Comparison of ENCODE assay signal across 15 cellular contexts in the genomic region with DNA sequence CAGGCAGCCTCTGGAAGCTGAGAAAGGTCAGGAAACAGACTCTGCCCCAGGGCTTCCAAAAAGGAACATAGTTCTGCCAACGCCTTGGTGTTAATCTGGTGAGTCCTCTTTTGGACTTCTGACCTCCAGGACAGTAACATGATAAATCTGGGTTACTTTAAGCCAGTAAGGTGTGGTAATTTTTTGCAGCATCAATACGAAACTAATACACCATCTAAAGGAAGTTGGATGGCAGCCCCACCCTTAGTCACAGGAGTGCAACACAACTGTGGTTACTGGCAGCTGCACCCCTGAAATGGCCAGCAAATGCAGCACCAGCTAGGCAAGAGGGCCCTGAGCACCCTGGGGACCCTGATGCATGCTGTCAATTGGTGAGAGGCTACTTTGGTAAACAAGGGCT. TPM values are rescaled to one million over a fixed set of nuclear protein-coding genes. Genes with fewer than 3 reads are reported as not detected.
DNase-seq lines count a peak whose midpoint lies in the region; ATAC-seq and TF ChIP-seq lines count a peak whose summit lies in the region.
"Had no signal": no experiment of that assay in that cellular context is flagged by ENCODE, and none has a peak within 500 bp of the region (broad histone marks: within the 10 kb centered on the region; RNA-seq: fewer than 3 reads in every experiment).

No MANE protein-coding gene starts in this region.

- H3K4me2 ChIP-seq in mammary epithelial cell (ENCODE audit: insufficient read depth, low read depth, low read length) = peak overlapping the region; percentile 32

- H3K4me1 ChIP-seq in mammary epithelial cell (ENCODE audit: insufficient read depth, low read length) = peaks cover 41% of the 10 kb centered on the region
- H3K4me1 ChIP-seq: vagina had no signal

- peak; percentile 39 for DNase-seq in activated effector memory CD4-positive, alpha-beta T cell treated with Interleukin-2 at 50 U/mL for 16 hours
- no peak for DNase-seq in activated effector memory CD4-positive, alpha-beta T cell treated with anti-CD3 and anti-CD28 coated beads, Interleukin-2, amount 50 U/mL, for 16 hours
- peak; percentile 41 for DNase-seq in MG63
- DNase-seq in mammary epithelial cell = peak; percentile 51
- peak; percentile 15 for DNase-seq in stimulated activated naive CD8-positive, alpha-beta T cell treated with anti-CD3 and anti-CD28 coated beads, Interleukin-15, Interleukin-2, amounts not matched to agents 100 U/mL and 50 U/mL, for 24 hours
- no peak for DNase-seq in midbrain (lab: John Stamatoyannopoulos, UW)
- no peak for DNase-seq in NCI-H2196 treated with DMSO at 0.1 percent for 48 hours (lab: John Stamatoyannopoulos, UW; ENCODE audit: unreplicated experiment)
- DNase-seq: activated CD8-positive, alpha-beta memory T cell treated with anti-CD3 and anti-CD28 coated beads, Interleukin-2, amount 50 U/mL, for 48 hours; EL; hippocampal formation; Kasumi-1 had no signal

- H3K4me3 ChIP-seq in MG63 = no peak overlapping the region
- H3K4me3 ChIP-seq in mammary epithelial cell (replicated peaks in 1 of 3; ENCODE audit: insufficient read depth in 1 of 3, low read depth in 2 of 3, low read length in 3 of 3) = no peak overlapping the region
- H3K4me3 ChIP-seq: vagina had no signal

- no peaks in the 10 kb centered on the region for H4K20me1 ChIP-seq in mammary epithelial cell (ENCODE audit: insufficient read depth, low read length)

- CTCF ChIA-PET in mammary epithelial cell (lab: Charles Lee; ENCODE audit: low non-redundant PET) = no interaction called here

- BruUV-seq in mammary epithelial cell (replicated peaks; lab: Mats Ljungman, UMichigan) = no TSS peak

- no peaks in the 10 kb centered on the region; the same call in 1 of the 2 replicates for H3K27me3 ChIP-seq in MG63
- no peaks in the 10 kb centered on the region for H3K27me3 ChIP-seq in mammary epithelial cell (ENCODE audit: insufficient read depth, low read length)
- H3K27me3 ChIP-seq: vagina had no signal

- dilution Hi-C loops in mammary epithelial cell (cut with HindIII; ENCODE audit: low sequenced_read_pairs) = no loop called here

- H3K9me3 ChIP-seq in MG63 (no peaks in the 10 kb centered on the region), mammary epithelial cell (replicated peaks; ENCODE audit: insufficient read depth, low read length) (no peaks in the 10 kb centered on the region)
- H3K9me3 ChIP-seq: vagina had no signal

- H3K9ac ChIP-seq in mammary epithelial cell (ENCODE audit: insufficient read depth, low read length) = no peak overlapping the region

- H3K27ac ChIP-seq in mammary epithelial cell (ENCODE audit: insufficient read depth, low read depth, low read length) = peak overlapping the region; percentile 83
- H3K27ac ChIP-seq: vagina had no signal

- TF ChIP-seq CTCF in mammary epithelial cell (conservative IDR thresholded peaks at IDR 0.05 in 1 of 2, IDR thresholded peaks at IDR 0.05 in 1 of 2; ENCODE audit: extremely low read depth in 1 of 2, insufficient read depth in 1 of 2, low read depth in 1 of 2, low read length in 2 of 2) = no peak

- intact Hi-C loops in mammary epithelial cell (cut with micrococcal nuclease) = no loop called here

- 13% methylated on average over 2 of the region's 2 CpGs for WGBS in mammary epithelial cell (ENCODE audit: low coverage, missing lambda C conversion rate)

- in situ Hi-C loops in mammary epithelial cell (cut with MboI; ENCODE audit: low sequenced_read_pairs in 2 of 2) = no loop called here

- H3K79me2 ChIP-seq in mammary epithelial cell (ENCODE audit: insufficient read depth, low read length) = no peaks in the 10 kb centered on the region

- H2AFZ ChIP-seq in mammary epithelial cell (ENCODE audit: low read depth, low read length) = peak overlapping the region; percentile 69

- H3K36me3 ChIP-seq in MG63 (no peaks in the 10 kb centered on the region), mammary epithelial cell (ENCODE audit: insufficient read depth, low read length) (no peaks in the 10 kb centered on the region)
- H3K36me3 ChIP-seq: vagina had no signal

- peak; percentile 43 for ATAC-seq in stimulated activated naive CD8-positive, alpha-beta T cell treated with anti-CD3 and anti-CD28 coated beads, Interleukin-15, Interleukin-2, amounts not matched to agents 100 U/mL and 50 U/mL, for 24 hours
- no peak for ATAC-seq in GM19328 (IDR thresholded peaks at IDR 0.05; ENCODE audit: unreplicated experiment)

RNA-seq across cellular contexts. Expression of a gene that starts 25.8 kb away (rescaled TPM):
- not detected in 2 replicates for total RNA-seq in MG63 (2014; rRNA removed; shearing (Covaris generic); ENCODE audit: low replicate concordance)
- 1 to 10 TPM in 1 of 2 donors, under 1 TPM in 1; under 0.01 to 1.4 TPM for total RNA-seq in mammary epithelial cell
- polyA plus RNA-seq in mammary epithelial cell = 3.6 TPM
- polyA minus RNA-seq in mammary epithelial cell = not detected
- total RNA-seq: osteocyte had no signal
- polyA plus RNA-seq: liver had no signal

RNA-seq across cellular contexts. Expression of a gene that starts 53.0 kb away (rescaled TPM):
- total RNA-seq in MG63 (2014; rRNA removed; shearing (Covaris generic); ENCODE audit: low replicate concordance) = 33.8 and 34.5 TPM in 2 replicates
- 10 to 100 TPM; 53.0 to 55.8 TPM for total RNA-seq in mammary epithelial cell
- polyA plus RNA-seq in mammary epithelial cell = 25.0 TPM
- 80.4 TPM for polyA minus RNA-seq in mammary epithelial cell

Comparison
In these comparisons a context has a peak if more than half of its experiments do, and no peak if none do; other contexts are left out.
1. DNase-seq: peak in activated effector memory CD4-positive, alpha-beta T cell treated with Interleukin-2 at 50 U/mL for 16 hours (single experiment), MG63 (single experiment), mammary epithelial cell (single experiment) and stimulated activated naive CD8-positive, alpha-beta T cell treated with anti-CD3 and anti-CD28 coated beads, Interleukin-15, Interleukin-2, amounts not matched to agents 100 U/mL and 50 U/mL, for 24 hours (single experiment); none in activated effector memory CD4-positive, alpha-beta T cell treated with anti-CD3 and anti-CD28 coated beads, Interleukin-2, amount 50 U/mL, for 16 hours (single experiment), midbrain (single experiment) and NCI-H2196 treated with DMSO at 0.1 percent for 48 hours (single experiment).